In genomic region chr10:26368463-26368862, GRCh38 we compare ENCODE assay signal across 17 cellular contexts.
DNase-seq lines count a peak whose midpoint lies in the region; ATAC-seq and TF ChIP-seq lines count a peak whose summit lies in the region.
"Had no signal": no experiment of that assay in that cellular context is flagged by ENCODE, and none has a peak within 500 bp of the region (broad histone marks: within the 10 kb centered on the region; RNA-seq: fewer than 3 reads in every experiment).

No MANE protein-coding gene starts in this region.

- no peak for TF ChIP-seq EP300 in stomach (IDR thresholded peaks at IDR 0.05)

- H3K27me3 Mint-ChIP-seq in natural killer cell treated with Interleukin-12 subunit alpha and Interleukin-12 subunit beta and Interleukin-15 and Interleukin-18, amount 100 ng/mL, for 72 hours = peaks cover 5 to 17% of the 10 kb centered on the region in 2 donors

- H3K4me1 Mint-ChIP-seq in natural killer cell treated with Interleukin-12 subunit alpha and Interleukin-12 subunit beta and Interleukin-15 and Interleukin-18, amount 100 ng/mL, for 72 hours (ENCODE audit: low read depth in 2 of 2) = no peaks in the 10 kb centered on the region
- H3K4me1 Mint-ChIP-seq: neural crest cell had no signal

- peak overlapping the region; percentile 79 for H3K4me2 ChIP-seq in OCI-LY3 (ENCODE audit: low read length)

- H3K9ac ChIP-seq in OCI-LY3 (ENCODE audit: low read length) = no peak overlapping the region

- ATAC-seq in GM18520 (IDR thresholded peaks at IDR 0.05; ENCODE audit: unreplicated experiment) = peak; percentile 60
- ATAC-seq in GM21515 (IDR thresholded peaks at IDR 0.05; ENCODE audit: unreplicated experiment) = peak; percentile 49
- ATAC-seq in HG02973 (IDR thresholded peaks at IDR 0.05; ENCODE audit: unreplicated experiment) = peak; percentile 40
- no peak for ATAC-seq in natural killer cell treated with Interleukin-12 subunit alpha and Interleukin-12 subunit beta and Interleukin-15 and Interleukin-18, amount 100 ng/mL, for 72 hours
- ATAC-seq: activated CD8-positive, alpha-beta T cell treated with anti-CD3 and anti-CD28 coated beads, Interleukin-2, amount 10 ng/mL, durations not matched to agents 7 days and 5 days; body of pancreas; HCT116; sciatic nerve; stimulated activated naive CD8-positive, alpha-beta T cell treated with anti-CD3 and anti-CD28 coated beads, Interleukin-15, Interleukin-2, amounts not matched to agents 100 U/mL and 50 U/mL, for 24 hours had no signal

- DNase-seq in natural killer cell treated with Interleukin-12 subunit alpha and Interleukin-12 subunit beta and Interleukin-15 and Interleukin-18, amount 100 ng/mL, for 72 hours (ENCODE audit: low spot score) = no peak
- DNase-seq in NCI-H128 (lab: John Stamatoyannopoulos, UW; ENCODE audit: unreplicated experiment) (no peak), stomach (no peak), activated T-cell treated with anti-CD3 and anti-CD28 coated beads for 4 hours (no peak)
- DNase-seq: BE2C had no signal

- no peaks in the 10 kb centered on the region for H3K27me3 ChIP-seq in OCI-LY3 (ENCODE audit: low read depth, low read length)
- peaks cover 0 to 3% (median 0%) of the 10 kb centered on the region in 3 donors for H3K27me3 ChIP-seq in stomach
- H3K27me3 ChIP-seq: BE2C, body of pancreas, MG63, vagina had no signal

- H3K4me1 ChIP-seq in OCI-LY3 (ENCODE audit: low read length) (peaks cover 39% of the 10 kb centered on the region), stomach (no peaks in the 10 kb centered on the region)
- H3K4me1 ChIP-seq: BE2C, body of pancreas, vagina had no signal

- peaks cover 4% of the 10 kb centered on the region for H3K9me3 Mint-ChIP-seq in natural killer cell treated with Interleukin-12 subunit alpha and Interleukin-12 subunit beta and Interleukin-15 and Interleukin-18, amount 100 ng/mL, for 72 hours
- H3K9me3 Mint-ChIP-seq: neural crest cell had no signal

- 57 to 77% (median 63%) methylated on average over 4 of the region's 4 CpGs for WGBS in stomach, 5 donors

- H3K79me2 ChIP-seq in OCI-LY3 (ENCODE audit: low read length) = no peaks in the 10 kb centered on the region

- peaks cover 14% of the 10 kb centered on the region for H3K36me3 Mint-ChIP-seq in natural killer cell treated with Interleukin-12 subunit alpha and Interleukin-12 subunit beta and Interleukin-15 and Interleukin-18, amount 100 ng/mL, for 72 hours

- TF ChIP-seq CTCF in OCI-LY3 (IDR thresholded peaks at IDR 0.05; ENCODE audit: low read depth, low read length) = no peak
- TF ChIP-seq CTCF in stomach (IDR thresholded peaks at IDR 0.05) = no peak

- H3K27ac ChIP-seq in OCI-LY3 (ENCODE audit: low read length) (peak overlapping the region; percentile 75), stomach (no peak overlapping the region)
- H3K27ac ChIP-seq: body of pancreas, vagina had no signal

- no peak overlapping the region for H3K4me3 Mint-ChIP-seq in natural killer cell treated with Interleukin-12 subunit alpha and Interleukin-12 subunit beta and Interleukin-15 and Interleukin-18, amount 100 ng/mL, for 72 hours
- H3K4me3 Mint-ChIP-seq: activated CD8-positive, alpha-beta T cell treated with anti-CD3 and anti-CD28 coated beads, Interleukin-2, amount 10 ng/mL, durations not matched to agents 7 days and 5 days; neural crest cell had no signal

- intact Hi-C loops in stomach (cut with DNase I; ENCODE audit: low total_unique reads) = no loop called here

- TF ChIP-seq POLR2A in stomach (IDR thresholded peaks at IDR 0.05) = no peak

- no peaks in the 10 kb centered on the region for H4K20me1 ChIP-seq in OCI-LY3 (ENCODE audit: insufficient read depth, low read length)

- H3K4me3 ChIP-seq in OCI-LY3 (ENCODE audit: low read length) (peak overlapping the region; percentile 68), stomach (no peak overlapping the region)
- H3K4me3 ChIP-seq: body of pancreas, MG63, vagina had no signal

- no peak overlapping the region for H2AFZ ChIP-seq in OCI-LY3 (ENCODE audit: low read depth, low read length)

- H3K36me3 ChIP-seq in OCI-LY3 (replicated peaks; ENCODE audit: low read depth, low read length) (no peaks in the 10 kb centered on the region), stomach (no peaks in the 10 kb centered on the region)
- H3K36me3 ChIP-seq: BE2C, MG63, vagina had no signal

- H3K9me3 ChIP-seq in OCI-LY3 (ENCODE audit: insufficient read depth, low read length) = no peaks in the 10 kb centered on the region
- no peaks in the 10 kb centered on the region for H3K9me3 ChIP-seq in stomach
- H3K9me3 ChIP-seq: BE2C, body of pancreas, MG63, vagina had no signal

- no peak overlapping the region for H3K27ac Mint-ChIP-seq in natural killer cell treated with Interleukin-12 subunit alpha and Interleukin-12 subunit beta and Interleukin-15 and Interleukin-18, amount 100 ng/mL, for 72 hours
- H3K27ac Mint-ChIP-seq: activated CD8-positive, alpha-beta T cell treated with anti-CD3 and anti-CD28 coated beads, Interleukin-2, amount 10 ng/mL, durations not matched to agents 7 days and 5 days had no signal

Comparison
In these comparisons a context has a peak if more than half of its experiments do, and no peak if none do; other contexts are left out.
1. ATAC-seq: peak in GM18520 (single experiment), GM21515 (single experiment) and HG02973 (single experiment); none in natural killer cell treated with Interleukin-12 subunit alpha and Interleukin-12 subunit beta and Interleukin-15 and Interleukin-18, amount 100 ng/mL, for 72 hours (0 of 2).